Comparison of ENCODE assay signal across 14 cellular contexts in genomic region chr2:200367155-200367554, GRCh38.
A peak's percentile ranks its signal among the peaks of the same experiment; 100 is the strongest.
DNase-seq lines count a peak whose midpoint lies in the region; ATAC-seq and TF ChIP-seq lines count a peak whose summit lies in the region.
"Had no signal": no experiment of that assay in that cellular context is flagged by ENCODE, and none has a peak within 500 bp of the region (broad histone marks: within the 10 kb centered on the region; RNA-seq: fewer than 3 reads in every experiment).

No MANE protein-coding gene starts in this region.

- no peak overlapping the region; a peak in 1 of 4 replicates for H3K27ac ChIP-seq in SK-N-SH (ENCODE audit: low read depth in 2 of 2, low read length in 1 of 2)
- no peak overlapping the region for H3K27ac ChIP-seq in mesenchymal stem cell (ENCODE audit: low read length, poor library complexity, severe bottlenecking)

- no peak overlapping the region for H4K91ac ChIP-seq in mesenchymal stem cell (ENCODE audit: low read length)

- H3K4me1 Mint-ChIP-seq in activated CD4-positive, alpha-beta T cell treated with anti-CD3 and anti-CD28 coated beads, Interleukin-2, amount 10 ng/mL, durations not matched to agents 24 days and 14 days: peaks cover 4% of the 10 kb centered on the region
- H3K4me1 Mint-ChIP-seq: T-cell had no signal

- H4K20me1 ChIP-seq in SK-N-SH (ENCODE audit: insufficient read depth): no peaks in the 10 kb centered on the region

- H3K4ac ChIP-seq in mesenchymal stem cell (ENCODE audit: low read depth in 1 of 2, low read length in 2 of 2): no peak overlapping the region

- no peaks in the 10 kb centered on the region for H3K9me3 Mint-ChIP-seq in activated CD4-positive, alpha-beta T cell treated with anti-CD3 and anti-CD28 coated beads, Interleukin-2, amount 10 ng/mL, durations not matched to agents 24 days and 14 days
- H3K9me3 Mint-ChIP-seq: naive thymus-derived CD4-positive, alpha-beta T cell; T-cell had no signal

- no peak for TF ChIP-seq RAD21 in SK-N-SH (IDR thresholded peaks at IDR 0.05; ENCODE audit: low read length)

- no peaks in the 10 kb centered on the region for H3K9me2 ChIP-seq in SK-N-SH

- no peak overlapping the region for H2BK12ac ChIP-seq in mesenchymal stem cell (ENCODE audit: low read length in 2 of 2)

- no peak overlapping the region for H4K8ac ChIP-seq in mesenchymal stem cell (ENCODE audit: low read length)

- ATAC-seq in SK-N-SH treated with all-trans-retinoic acid at 6 μM for 48 hours: no peak
- ATAC-seq: naive thymus-derived CD4-positive, alpha-beta T cell; T-cell had no signal

- no peak overlapping the region for H3K9ac ChIP-seq in SK-N-SH
- H3K9ac ChIP-seq in mesenchymal stem cell (ENCODE audit: low read length): no peak overlapping the region

- no peak for TF ChIP-seq CTCF in SK-N-SH (IDR thresholded peaks at IDR 0.05)

- H3K36me3 Mint-ChIP-seq in activated CD4-positive, alpha-beta T cell treated with anti-CD3 and anti-CD28 coated beads, Interleukin-2, amount 10 ng/mL, durations not matched to agents 24 days and 14 days (ENCODE audit: low read depth): no peaks in the 10 kb centered on the region
- H3K36me3 Mint-ChIP-seq: T-cell had no signal

- no peaks in the 10 kb centered on the region for H3F3A ChIP-seq in SK-N-SH (replicated peaks; ENCODE audit: insufficient read depth)

- POLR2A ChIA-PET in SK-N-SH (lab: Yijun Ruan, JAX): no interaction called here

- H3K4me2 ChIP-seq in SK-N-SH: 0 out of 2 replicates have a peak overlapping the region, but pooled peaks have one; percentile 13
- no peak overlapping the region for H3K4me2 ChIP-seq in mesenchymal stem cell (ENCODE audit: low read length, poor library complexity, severe bottlenecking)

- H3K18ac ChIP-seq in mesenchymal stem cell (ENCODE audit: low read depth in 1 of 2, low read length in 2 of 2): no peak overlapping the region

- no peaks in the 10 kb centered on the region for H3K9me3 ChIP-seq in SK-N-SH
- H3K9me3 ChIP-seq in mesenchymal stem cell (ENCODE audit: control insufficient read depth, low read length): no peaks in the 10 kb centered on the region

- peaks cover 80% of the 10 kb centered on the region for H3K79me2 ChIP-seq in SK-N-SH (ENCODE audit: insufficient read depth)

- DNase-seq in SK-N-SH: no peak
- DNase-seq in dermis blood vessel endothelial cell: peak; percentile 30
- peak; percentile 59 for DNase-seq in mesenchymal stem cell
- no peak for DNase-seq in retina
- DNase-seq in DMS114 treated with DMSO at 0.1 percent for 48 hours (lab: John Stamatoyannopoulos, UW; ENCODE audit: unreplicated experiment): no peak
- DNase-seq in activated CD4-positive, alpha-beta T cell treated with anti-CD3 and anti-CD28 coated beads, Interleukin-2, amount 10 ng/mL, durations not matched to agents 24 days and 14 days: no peak
- no peak for DNase-seq in SW 1271 (lab: John Stamatoyannopoulos, UW)
- DNase-seq: activated CD4-positive, alpha-beta T cell treated with anti-CD3 and anti-CD28 coated beads for 4 hours; amygdala; islet precursor cell; naive thymus-derived CD4-positive, alpha-beta T cell; NCI-H1417; T-cell had no signal

- H3K27me3 Mint-ChIP-seq in activated CD4-positive, alpha-beta T cell treated with anti-CD3 and anti-CD28 coated beads, Interleukin-2, amount 10 ng/mL, durations not matched to agents 24 days and 14 days: no peaks in the 10 kb centered on the region

- H3K4me3 ChIP-seq in SK-N-SH (ENCODE audit: low read depth in 2 of 2, low read length in 1 of 2) (no peak overlapping the region), mesenchymal stem cell (ENCODE audit: insufficient read depth in 1 of 2, low read depth in 1 of 2, low read length in 2 of 2) (no peak overlapping the region)

- H2BK5ac ChIP-seq in mesenchymal stem cell (ENCODE audit: low read depth, low read length, poor library complexity, severe bottlenecking): no peak overlapping the region

- H3K36me3 ChIP-seq in SK-N-SH (replicated peaks in 1 of 2; ENCODE audit: control insufficient read depth in 1 of 2, insufficient read depth in 2 of 2, low read length in 1 of 2) (peaks cover 0 to 4% of the 10 kb centered on the region in 2 experiments), mesenchymal stem cell (ENCODE audit: control insufficient read depth in 1 of 2, insufficient read depth in 2 of 2, low read depth in 1 of 2, low read length in 2 of 2) (no peaks in the 10 kb centered on the region)

- 32% methylated on average over 2 of the region's 2 CpGs for WGBS in SK-N-SH (ENCODE audit: low lambda C conversion rate)
- 0% methylated on average over 1 of the region's 2 CpGs for WGBS in mesenchymal stem cell

- intact Hi-C loops in activated CD4-positive, alpha-beta T cell treated with anti-CD3 and anti-CD28 coated beads, Interleukin-2, amount 10 ng/mL, durations not matched to agents 24 days and 14 days (cut with micrococcal nuclease): no loop called here

- H2BK15ac ChIP-seq in mesenchymal stem cell (ENCODE audit: low read depth, poor library complexity, severe bottlenecking): no peak overlapping the region

- H3K79me1 ChIP-seq in mesenchymal stem cell (replicated peaks; ENCODE audit: low read length, poor library complexity, severe bottlenecking): peaks cover 34% of the 10 kb centered on the region

- H3K14ac ChIP-seq in mesenchymal stem cell (ENCODE audit: low read length in 2 of 2): no peak overlapping the region

- no peak overlapping the region for H2AK5ac ChIP-seq in mesenchymal stem cell (ENCODE audit: low read length, severe bottlenecking)

- H2AFZ ChIP-seq in SK-N-SH (ENCODE audit: low read depth) (0 out of 2 replicates have a peak overlapping the region, but pooled peaks have one; percentile 36), mesenchymal stem cell (ENCODE audit: low read depth, low read length) (no peak overlapping the region)

- H3K27ac Mint-ChIP-seq in activated CD4-positive, alpha-beta T cell treated with anti-CD3 and anti-CD28 coated beads, Interleukin-2, amount 10 ng/mL, durations not matched to agents 24 days and 14 days: no peak overlapping the region
- H3K27ac Mint-ChIP-seq: naive thymus-derived CD4-positive, alpha-beta T cell; T-cell had no signal

- CTCF ChIA-PET in SK-N-SH (lab: Yijun Ruan, JAX): no interaction called here

- H3K4me3 Mint-ChIP-seq in activated CD4-positive, alpha-beta T cell treated with anti-CD3 and anti-CD28 coated beads, Interleukin-2, amount 10 ng/mL, durations not matched to agents 24 days and 14 days: no peak overlapping the region
- H3K4me3 Mint-ChIP-seq: naive thymus-derived CD4-positive, alpha-beta T cell; T-cell had no signal

- H3K4me1 ChIP-seq in SK-N-SH (ENCODE audit: control insufficient read depth in 1 of 2, insufficient read depth in 2 of 2, low read depth in 1 of 2, low read length in 1 of 2): peaks cover 6 to 21% of the 10 kb centered on the region in 2 experiments; a peak in 2 of 4 replicates
- peaks cover 7% of the 10 kb centered on the region for H3K4me1 ChIP-seq in mesenchymal stem cell (ENCODE audit: control insufficient read depth, insufficient read depth, low read depth, low read length)

- H2BK120ac ChIP-seq in mesenchymal stem cell (ENCODE audit: low read depth, low read length): no peak overlapping the region

- H3K27me3 ChIP-seq in SK-N-SH (ENCODE audit: insufficient read depth): no peaks in the 10 kb centered on the region
- H3K27me3 ChIP-seq in mesenchymal stem cell (ENCODE audit: control insufficient read depth in 1 of 2, insufficient read depth in 1 of 2, low read length in 2 of 2): no peaks in the 10 kb centered on the region

- TF ChIP-seq EP300 in SK-N-SH (IDR thresholded peaks at IDR 0.05; ENCODE audit: borderline replicate concordance in 1 of 2, low read depth in 1 of 2, low read length in 1 of 2): no peak

- H3K23ac ChIP-seq in mesenchymal stem cell (ENCODE audit: low read length in 2 of 2): no peak overlapping the region

TF ChIP-seq in SK-N-SH, 30 proteins besides CTCF, POLR2A, EP300 and RAD21 (continues in another document):
- TF ChIP-seq PBX3 (IDR thresholded peaks at IDR 0.05): no peak

TF ChIP-seq in SK-N-SH treated with all-trans-retinoic acid at 6 μM for 48 hours, 23 proteins besides CTCF, POLR2A, EP300 and RAD21 (continues in another document):
- TF ChIP-seq, protein P1, sequence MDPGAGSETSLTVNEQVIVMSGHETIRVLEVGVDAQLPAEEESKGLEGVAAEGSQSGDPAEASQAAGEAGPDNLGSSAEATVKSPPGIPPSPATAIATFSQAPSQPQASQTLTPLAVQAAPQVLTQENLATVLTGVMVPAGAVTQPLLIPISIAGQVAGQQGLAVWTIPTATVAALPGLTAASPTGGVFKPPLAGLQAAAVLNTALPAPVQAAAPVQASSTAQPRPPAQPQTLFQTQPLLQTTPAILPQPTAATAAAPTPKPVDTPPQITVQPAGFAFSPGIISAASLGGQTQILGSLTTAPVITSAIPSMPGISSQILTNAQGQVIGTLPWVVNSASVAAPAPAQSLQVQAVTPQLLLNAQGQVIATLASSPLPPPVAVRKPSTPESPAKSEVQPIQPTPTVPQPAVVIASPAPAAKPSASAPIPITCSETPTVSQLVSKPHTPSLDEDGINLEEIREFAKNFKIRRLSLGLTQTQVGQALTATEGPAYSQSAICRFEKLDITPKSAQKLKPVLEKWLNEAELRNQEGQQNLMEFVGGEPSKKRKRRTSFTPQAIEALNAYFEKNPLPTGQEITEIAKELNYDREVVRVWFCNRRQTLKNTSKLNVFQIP (CRISPR knock-in tag; IDR thresholded peaks at IDR 0.05; ENCODE audit: borderline replicate concordance, low read depth): no peak
- no peak for TF ChIP-seq ESRRG (CRISPR knock-in tag; IDR thresholded peaks at IDR 0.05)
- no peak for TF ChIP-seq ARNTL (CRISPR knock-in tag; IDR thresholded peaks at IDR 0.05; ENCODE audit: borderline replicate concordance, low read depth)
- TF ChIP-seq ZC3H10 (CRISPR knock-in tag; IDR thresholded peaks at IDR 0.05): no peak
- TF ChIP-seq ZFP3 (CRISPR knock-in tag; IDR thresholded peaks at IDR 0.05): no peak
- no peak for TF ChIP-seq GLIS3 (CRISPR knock-in tag; IDR thresholded peaks at IDR 0.05)
- TF ChIP-seq ZNF70 (CRISPR knock-in tag; IDR thresholded peaks at IDR 0.05): no peak
- TF ChIP-seq ZNF8 (CRISPR knock-in tag; IDR thresholded peaks at IDR 0.05): no peak
- no peak for TF ChIP-seq OSR1 (CRISPR knock-in tag; IDR thresholded peaks at IDR 0.05)
- no peak for TF ChIP-seq CREB5 (CRISPR knock-in tag; IDR thresholded peaks at IDR 0.05; ENCODE audit: low read depth)

Comparison
In these comparisons a context has a peak if more than half of its experiments do, and no peak if none do; other contexts are left out.
1. DNase-seq: peak in dermis blood vessel endothelial cell (single experiment) and mesenchymal stem cell (single experiment); none in SK-N-SH (single experiment), retina (single experiment), DMS114 treated with DMSO at 0.1 percent for 48 hours (single experiment), activated CD4-positive, alpha-beta T cell treated with anti-CD3 and anti-CD28 coated beads, Interleukin-2, amount 10 ng/mL, durations not matched to agents 24 days and 14 days (single experiment) and SW 1271 (0 of 2).